7 cellular contexts compared by ENCODE assay signal in genomic region chr10:29804025-29804852, GRCh38.
DNase-seq lines count a peak whose midpoint lies in the region; ATAC-seq and TF ChIP-seq lines count a peak whose summit lies in the region.

No MANE protein-coding gene starts in this region.

- H3K36me3 ChIP-seq in effector memory CD4-positive, alpha-beta T cell (ENCODE audit: control insufficient read depth, insufficient read depth, low read length): no peaks in the 10 kb centered on the region

- no peak for TF ChIP-seq CTCF in epithelial cell of proximal tubule (conservative IDR thresholded peaks at IDR 0.05; ENCODE audit: low read depth, low read length)

- no peak overlapping the region for H3K4me3 ChIP-seq in epithelial cell of proximal tubule (ENCODE audit: low read depth, low read length)
- no peak overlapping the region for H3K4me3 ChIP-seq in effector memory CD4-positive, alpha-beta T cell (ENCODE audit: insufficient read depth, low read depth, low read length, poor library complexity, severe bottlenecking)

- no peaks in the 10 kb centered on the region for H3K27me3 ChIP-seq in effector memory CD4-positive, alpha-beta T cell (replicated peaks; ENCODE audit: control insufficient read depth, insufficient read depth, low read length, poor library complexity, severe bottlenecking)

- TF ChIP-seq POLR2A in erythroblast (IDR thresholded peaks at IDR 0.05; ENCODE audit: low read length): no peak

- peak; percentile 44 for ATAC-seq in GM21447 (IDR thresholded peaks at IDR 0.05; ENCODE audit: unreplicated experiment)
- ATAC-seq in GM19023 (IDR thresholded peaks at IDR 0.05; ENCODE audit: unreplicated experiment): no peak

- peak; percentile 38 to 77 for DNase-seq in NCI-H446 (lab: John Stamatoyannopoulos, UW)
- DNase-seq in epithelial cell of proximal tubule (ENCODE audit: low read depth): peak; percentile 93
- peak; percentile 10 for DNase-seq in pons (ENCODE audit: low spot score)
- no peak for DNase-seq in erythroblast (lab: John Stamatoyannopoulos, UW)
- DNase-seq in effector memory CD4-positive, alpha-beta T cell: no peak

- H3K27ac ChIP-seq in effector memory CD4-positive, alpha-beta T cell (ENCODE audit: insufficient read depth, low read length, poor library complexity, severe bottlenecking): no peak overlapping the region

- no peaks in the 10 kb centered on the region for H3K9me3 ChIP-seq in effector memory CD4-positive, alpha-beta T cell (ENCODE audit: control insufficient read depth, low read length)

- H3K4me1 ChIP-seq in effector memory CD4-positive, alpha-beta T cell (ENCODE audit: control insufficient read depth, insufficient read depth, low read length, poor library complexity, severe bottlenecking): no peaks in the 10 kb centered on the region

Comparison
In these comparisons a context has a peak if more than half of its experiments do, and no peak if none do; other contexts are left out.
1. DNase-seq: peak in NCI-H446 (2 of 2), epithelial cell of proximal tubule (single experiment) and pons (single experiment); none in erythroblast (0 of 2) and effector memory CD4-positive, alpha-beta T cell (0 of 3).